Comparison of ENCODE assay signal across 20 cellular contexts in genomic region chr6:41572613-41573012, GRCh38.
"Had no signal": no experiment of that assay in that cellular context is flagged by ENCODE, and none has a peak within 500 bp of the region (broad histone marks: within the 10 kb centered on the region; RNA-seq: fewer than 3 reads in every experiment).

No MANE protein-coding gene starts in this region.

- H3K9me3 ChIP-seq: sigmoid colon, tibial nerve, vagina had no signal

- H3K36me3 Mint-ChIP-seq: naive B cell, WTC11 had no signal

- H3K4me3 Mint-ChIP-seq: activated CD4-positive, alpha-beta memory T cell treated with anti-CD3 and anti-CD28 coated beads for 36 hours; activated naive CD4-positive, alpha-beta T cell treated with anti-CD3 and anti-CD28 coated beads for 36 hours; activated naive CD8-positive, alpha-beta T cell treated with anti-CD3 and anti-CD28 coated beads, Interleukin-2, amount 50 U/mL, for 24 hours; activated T-helper 1 cell treated with anti-CD3 and anti-CD28 coated beads, Interleukin-12 subunit alpha, Interleukin-12 subunit beta, Interleukin-2, Interleukin-4 antibody, amounts not matched to agents 30 ng/mL and 10 ng/mL and 1 ng/mL, durations not matched to agents 14 hours and 24 hours and 36 hours; T-helper 2 cell treated with Interferon-gamma antibody and Interleukin-4, amounts not matched to agents 5 μg/mL and 100 μg/mL, for 36 hours; WTC11 had no signal

- H3K4me3 ChIP-seq: coronary artery, sigmoid colon, tibial nerve, vagina had no signal

- DNase-seq: activated CD4-positive, alpha-beta memory T cell treated with anti-CD3 and anti-CD28 coated beads for 36 hours; activated CD4-positive, alpha-beta T cell treated with anti-CD3 and anti-CD28 coated beads for 4 hours; activated naive CD4-positive, alpha-beta T cell treated with anti-CD3 and anti-CD28 coated beads for 36 hours; activated naive CD8-positive, alpha-beta T cell treated with anti-CD3 and anti-CD28 coated beads, Interleukin-2, amount 50 U/mL, for 24 hours; activated T-cell treated with anti-CD3 and anti-CD28 coated beads for 4 hours; head of caudate nucleus; kidney; mammary epithelial cell; naive B cell; sigmoid colon; stimulated activated CD4-positive, alpha-beta T cell treated with anti-CD3 and anti-CD28 coated beads, Interleukin-4, amount 100 ng/mL, for 4 hours; stimulated activated naive CD8-positive, alpha-beta T cell treated with anti-CD3 and anti-CD28 coated beads, Interleukin-15, Interleukin-2, amounts not matched to agents 100 U/mL and 50 U/mL, for 24 hours; substantia nigra had no signal

- H3K27ac Mint-ChIP-seq: activated CD4-positive, alpha-beta memory T cell treated with anti-CD3 and anti-CD28 coated beads for 36 hours; activated naive CD4-positive, alpha-beta T cell treated with anti-CD3 and anti-CD28 coated beads for 36 hours; activated naive CD8-positive, alpha-beta T cell treated with anti-CD3 and anti-CD28 coated beads, Interleukin-2, amount 50 U/mL, for 24 hours; T-helper 2 cell treated with Interferon-gamma antibody and Interleukin-4, amounts not matched to agents 5 μg/mL and 100 μg/mL, for 36 hours had no signal

- H3K27me3 ChIP-seq: sigmoid colon, tibial nerve, vagina had no signal

- H3K27ac ChIP-seq: vagina had no signal

- H3K9me3 Mint-ChIP-seq: activated CD4-positive, alpha-beta memory T cell treated with anti-CD3 and anti-CD28 coated beads for 36 hours; activated naive CD4-positive, alpha-beta T cell treated with anti-CD3 and anti-CD28 coated beads for 36 hours; activated naive CD8-positive, alpha-beta T cell treated with anti-CD3 and anti-CD28 coated beads, Interleukin-2, amount 50 U/mL, for 24 hours; activated T-helper 1 cell treated with anti-CD3 and anti-CD28 coated beads, Interleukin-12 subunit alpha, Interleukin-12 subunit beta, Interleukin-2, Interleukin-4 antibody, amounts not matched to agents 30 ng/mL and 10 ng/mL and 1 ng/mL, durations not matched to agents 14 hours and 24 hours and 36 hours; naive B cell; T-helper 2 cell treated with Interferon-gamma antibody and Interleukin-4, amounts not matched to agents 5 μg/mL and 100 μg/mL, for 36 hours; WTC11 had no signal

- ATAC-seq: activated naive CD8-positive, alpha-beta T cell treated with anti-CD3 and anti-CD28 coated beads, Interleukin-2, amount 50 U/mL, for 24 hours; left lobe of liver; stimulated activated naive CD8-positive, alpha-beta T cell treated with anti-CD3 and anti-CD28 coated beads, Interleukin-15, Interleukin-2, amounts not matched to agents 100 U/mL and 50 U/mL, for 24 hours; WTC11 had no signal

- H3K36me3 ChIP-seq: tibial nerve, vagina had no signal

- H3K27me3 Mint-ChIP-seq: activated CD4-positive, alpha-beta memory T cell treated with anti-CD3 and anti-CD28 coated beads for 36 hours; activated naive CD8-positive, alpha-beta T cell treated with anti-CD3 and anti-CD28 coated beads, Interleukin-2, amount 50 U/mL, for 24 hours; naive B cell had no signal
